Comparison of ENCODE assay signal across 29 cellular contexts in genomic region chr7:79540592-79540991, GRCh38.
"Had no signal": no experiment of that assay in that cellular context is flagged by ENCODE, and none has a peak within 500 bp of the region (broad histone marks: within the 10 kb centered on the region; RNA-seq: fewer than 3 reads in every experiment).

No MANE protein-coding gene starts in this region.

- H3K4me3 Mint-ChIP-seq: dendritic cell treated with granulocyte-macrophage colony-stimulating factor and Interleukin-4, amounts not matched to agents 40 ng/mL and 50 ng/mL, for 4 days; effector memory CD8-positive, alpha-beta T cell; endodermal cell had no signal

- H3K9me3 Mint-ChIP-seq: dendritic cell treated with granulocyte-macrophage colony-stimulating factor and Interleukin-4, amounts not matched to agents 40 ng/mL and 50 ng/mL, for 4 days; endodermal cell had no signal

- H3K27ac ChIP-seq: colonic mucosa, coronary artery, dorsolateral prefrontal cortex, epithelial cell of prostate, esophagus muscularis mucosa, esophagus squamous epithelium, foreskin keratinocyte, gastrocnemius medialis, gastroesophageal sphincter, heart left ventricle, heart right ventricle had no signal

- H3K9me3 ChIP-seq: colonic mucosa, esophagus muscularis mucosa, esophagus squamous epithelium, gastrocnemius medialis, gastroesophageal sphincter, heart left ventricle had no signal

- DNase-seq: colonic mucosa; cortex of kidney; dermis blood vessel endothelial cell; dorsolateral prefrontal cortex; effector CD4-positive, alpha-beta T cell; effector CD8-positive, alpha-beta T cell; effector memory CD4-positive, alpha-beta T cell; effector memory CD8-positive, alpha-beta T cell; endodermal cell; erythroblast; esophagus squamous epithelium; foreskin fibroblast; foreskin keratinocyte; foreskin melanocyte; gastrocnemius medialis; glutamatergic neuron; head of caudate nucleus; heart left ventricle; heart right ventricle had no signal

- H3K4me1 ChIP-seq: colonic mucosa, esophagus muscularis mucosa, esophagus squamous epithelium, foreskin keratinocyte, gastrocnemius medialis, gastroesophageal sphincter, heart left ventricle, heart right ventricle had no signal

- H3K27me3 Mint-ChIP-seq: dendritic cell treated with granulocyte-macrophage colony-stimulating factor and Interleukin-4, amounts not matched to agents 40 ng/mL and 50 ng/mL, for 4 days; effector memory CD8-positive, alpha-beta T cell had no signal

- ATAC-seq: effector memory CD8-positive, alpha-beta T cell; esophagus mucosa; foreskin keratinocyte; gastrocnemius medialis; gastroesophageal sphincter; heart left ventricle; heart right ventricle had no signal

- H3K27ac Mint-ChIP-seq: dendritic cell treated with granulocyte-macrophage colony-stimulating factor and Interleukin-4, amounts not matched to agents 40 ng/mL and 50 ng/mL, for 4 days; effector memory CD8-positive, alpha-beta T cell; endodermal cell had no signal

- H3K27me3 ChIP-seq: colonic mucosa, dorsolateral prefrontal cortex, esophagus muscularis mucosa, esophagus squamous epithelium, foreskin keratinocyte, gastrocnemius medialis, gastroesophageal sphincter, heart left ventricle, heart right ventricle had no signal

- FAIRE-seq: colon, endometrium, endothelial cell of umbilical vein, frontal cortex had no signal

- H3K4me1 Mint-ChIP-seq: endodermal cell had no signal

- H3K4me3 ChIP-seq: colonic mucosa, coronary artery, dorsolateral prefrontal cortex, esophagus muscularis mucosa, esophagus squamous epithelium, gastrocnemius medialis, gastroesophageal sphincter, heart left ventricle, heart right ventricle had no signal

- H3K36me3 ChIP-seq: colonic mucosa, esophagus muscularis mucosa, esophagus squamous epithelium, gastrocnemius medialis, gastroesophageal sphincter, heart left ventricle, heart right ventricle had no signal
